In the genomic region with DNA sequence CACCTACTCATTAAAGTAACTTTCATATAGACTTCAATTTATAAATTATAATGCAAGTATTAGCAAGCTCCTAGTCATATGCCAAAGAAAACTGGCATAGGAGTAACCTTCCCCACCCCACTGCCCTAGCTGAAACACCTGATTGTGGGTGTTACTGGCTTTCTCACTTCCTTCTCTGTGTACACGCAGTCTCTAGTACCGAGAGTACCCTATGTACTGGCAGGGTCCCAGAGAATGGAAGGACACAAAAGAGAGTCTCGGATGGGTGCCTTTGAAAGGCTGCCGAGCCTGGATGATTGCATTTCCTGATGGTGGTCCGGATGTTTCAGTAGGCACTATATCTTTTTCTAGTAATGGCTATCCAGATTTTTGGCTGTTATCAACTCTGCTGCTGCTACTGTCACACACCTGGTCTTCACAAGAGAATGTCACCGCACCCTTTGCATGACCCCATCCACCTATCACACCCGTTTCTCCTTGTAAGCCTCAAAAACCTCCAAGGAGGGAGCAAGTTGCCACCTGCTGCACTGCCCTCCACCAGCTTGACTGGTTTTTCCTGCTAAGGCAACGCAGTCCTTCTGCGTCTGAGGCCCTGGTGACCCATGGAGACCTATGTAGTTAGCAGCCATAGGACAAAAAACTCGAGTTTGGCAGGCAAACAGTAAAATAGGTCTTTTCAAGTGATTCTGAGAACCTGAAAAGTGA, we compare ENCODE assay signal across 9 cellular contexts. TPM values are rescaled to one million over a fixed set of nuclear protein-coding genes. Genes with fewer than 3 reads are reported as not detected.
DNase-seq lines count a peak whose midpoint lies in the region; ATAC-seq, FAIRE-seq and TF ChIP-seq lines count a peak whose summit lies in the region.
"Had no signal": no experiment of that assay in that cellular context is flagged by ENCODE, and none has a peak within 500 bp of the region (broad histone marks: within the 10 kb centered on the region; RNA-seq: fewer than 3 reads in every experiment).

No MANE protein-coding gene starts in this region.

- H3K4me1 Mint-ChIP-seq in Calu3 (ENCODE audit: low read depth, unreplicated experiment) (peaks cover 56% of the 10 kb centered on the region), IgD-negative memory B cell (peaks cover 8 to 22% (median 14%) of the 10 kb centered on the region in 3 donors)
- H3K4me1 Mint-ChIP-seq in activated CD8-positive, alpha-beta memory T cell treated with anti-CD3 and anti-CD28 coated beads, Interleukin-2, amount 10 ng/mL, durations not matched to agents 7 days and 5 days, result peaks cover 4% of the 10 kb centered on the region

- no peaks in the 10 kb centered on the region for H3K9me2 ChIP-seq in GM23248 (ENCODE audit: insufficient read depth)

- WGBS in esophagus squamous epithelium, 2 donors, result 17 to 53% methylated on average over 10 of the region's 10 CpGs
- WGBS in GM23248 (ENCODE audit: low coverage in 1 of 2, low lambda C conversion rate in 2 of 2, missing lambda C conversion rate in 2 of 2), 2 experiments, result 59 to 64% methylated on average over 10 of the region's 10 CpGs

- DNase-seq in Calu3 (peak; percentile 83), esophagus squamous epithelium (lab: John Stamatoyannopoulos, UW) (no peak), GM23248 (no peak), urothelium cell line (ENCODE audit: low spot score) (no peak)
- DNase-seq in activated effector memory CD4-positive, alpha-beta T cell treated with anti-CD3 and anti-CD28 coated beads, Interleukin-2, amount 50 U/mL, for 16 hours, result no peak
- DNase-seq in activated CD8-positive, alpha-beta memory T cell treated with anti-CD3 and anti-CD28 coated beads, Interleukin-2, amount 10 ng/mL, durations not matched to agents 7 days and 5 days, result no peak
- DNase-seq: DND-41 had no signal

- BruUV-seq in Calu3 (replicated peaks; lab: Mats Ljungman, UMichigan), result no TSS peak

- H3K36me3 Mint-ChIP-seq in Calu3 (ENCODE audit: insufficient read depth, unreplicated experiment) (peaks cover 27% of the 10 kb centered on the region), IgD-negative memory B cell (peaks cover 2% of the 10 kb centered on the region)
- no peaks in the 10 kb centered on the region for H3K36me3 Mint-ChIP-seq in activated CD8-positive, alpha-beta memory T cell treated with anti-CD3 and anti-CD28 coated beads, Interleukin-2, amount 10 ng/mL, durations not matched to agents 7 days and 5 days

- H3K27me3 ChIP-seq in esophagus squamous epithelium, result no peaks in the 10 kb centered on the region
- H3K27me3 ChIP-seq in GM23248 (replicated peaks; ENCODE audit: insufficient read depth), result no peaks in the 10 kb centered on the region

- FAIRE-seq in urothelium cell line (lab: Jason Lieb, UNC), result no peak

- no peaks in the 10 kb centered on the region for H4K20me1 ChIP-seq in GM23248 (ENCODE audit: insufficient read depth)

- H3K79me2 ChIP-seq in GM23248 (ENCODE audit: insufficient read depth), result no peaks in the 10 kb centered on the region

- H3K4me3 Mint-ChIP-seq in Calu3 (ENCODE audit: low read depth, unreplicated experiment) (no peak overlapping the region), IgD-negative memory B cell (peak overlapping the region in 3 of 4 donors; percentile 36 to 90 (median 58))
- no peak overlapping the region for H3K4me3 Mint-ChIP-seq in activated CD8-positive, alpha-beta memory T cell treated with anti-CD3 and anti-CD28 coated beads, Interleukin-2, amount 10 ng/mL, durations not matched to agents 7 days and 5 days

- H3K9me3 Mint-ChIP-seq in Calu3 (ENCODE audit: low read depth, unreplicated experiment) (no peaks in the 10 kb centered on the region), IgD-negative memory B cell (no peaks in the 10 kb centered on the region)
- no peaks in the 10 kb centered on the region for H3K9me3 Mint-ChIP-seq in activated CD8-positive, alpha-beta memory T cell treated with anti-CD3 and anti-CD28 coated beads, Interleukin-2, amount 10 ng/mL, durations not matched to agents 7 days and 5 days (ENCODE audit: low read depth)

- peak overlapping the region in 2 of 4 donors; percentile 6 to 10 for H3K4me3 ChIP-seq in esophagus squamous epithelium
- H3K4me3 ChIP-seq in GM23248, result no peak overlapping the region

- H2AFZ ChIP-seq in GM23248, result no peak overlapping the region

- H3K27me3 Mint-ChIP-seq in Calu3 (ENCODE audit: unreplicated experiment) (no peaks in the 10 kb centered on the region), IgD-negative memory B cell (no peaks in the 10 kb centered on the region)
- H3K27me3 Mint-ChIP-seq in activated CD8-positive, alpha-beta memory T cell treated with anti-CD3 and anti-CD28 coated beads, Interleukin-2, amount 10 ng/mL, durations not matched to agents 7 days and 5 days, result peaks cover 2% of the 10 kb centered on the region

- peak; percentile 89 for ATAC-seq in GM21528 (IDR thresholded peaks at IDR 0.05; ENCODE audit: low FRiP score, unreplicated experiment)
- no peak for ATAC-seq in activated CD8-positive, alpha-beta memory T cell treated with anti-CD3 and anti-CD28 coated beads, Interleukin-2, amount 10 ng/mL, durations not matched to agents 7 days and 5 days

- no peaks in the 10 kb centered on the region for H3K9me3 ChIP-seq in esophagus squamous epithelium
- no peaks in the 10 kb centered on the region for H3K9me3 ChIP-seq in GM23248 (ENCODE audit: low read depth)

- H3K27ac ChIP-seq in esophagus squamous epithelium (peak overlapping the region; percentile 72 to 93 (median 83)), GM23248 (no peak overlapping the region)

- in situ Hi-C loops in GM23248 (cut with MboI), result no loop called here

- H3K9ac ChIP-seq in GM23248, result no peak overlapping the region

- TF ChIP-seq POLR2A in esophagus squamous epithelium (IDR thresholded peaks at IDR 0.05), result no peak

- H3K4me2 ChIP-seq in GM23248 (ENCODE audit: unreplicated experiment), result no peak overlapping the region

- H3F3A ChIP-seq in GM23248 (ENCODE audit: insufficient read depth), result no peaks in the 10 kb centered on the region

- intact Hi-C loops in Calu3 (cut with micrococcal nuclease; ENCODE audit: unreplicated experiment), result loop anchor here (1.0 kb wide), 2 partner anchors 23 to 57 kb away; no protein-coding TSS in a partner anchor
- intact Hi-C loops in esophagus squamous epithelium (cut with DNase I), result no loop called here

- H3K36me3 ChIP-seq in esophagus squamous epithelium (no peaks in the 10 kb centered on the region), GM23248 (ENCODE audit: low read depth) (no peaks in the 10 kb centered on the region)

- H3K27ac Mint-ChIP-seq in Calu3 (ENCODE audit: unreplicated experiment), result peak overlapping the region; percentile 88
- H3K27ac Mint-ChIP-seq in IgD-negative memory B cell, result no peak overlapping the region
- H3K27ac Mint-ChIP-seq in activated CD8-positive, alpha-beta memory T cell treated with anti-CD3 and anti-CD28 coated beads, Interleukin-2, amount 10 ng/mL, durations not matched to agents 7 days and 5 days, result no peak overlapping the region

- TF ChIP-seq CTCF in Calu3 (IDR thresholded peaks at IDR 0.05; ENCODE audit: unreplicated experiment), result no peak
- no peak for TF ChIP-seq CTCF in esophagus squamous epithelium (IDR thresholded peaks at IDR 0.05)

- H3K4me1 ChIP-seq in esophagus squamous epithelium (peaks cover 30 to 63% (median 32%) of the 10 kb centered on the region in 3 donors), GM23248 (ENCODE audit: insufficient read depth) (peaks cover 6% of the 10 kb centered on the region; the same call in 1 of the 2 replicates)

- CTCF ChIA-PET in Calu3 (lab: Charles Lee), result interaction anchor here (0.7 to 2.0 kb wide), 2 partner anchors 57 to 131 kb away, joined by 6 to 7 read pairs; no protein-coding TSS in a partner anchor
- CTCF ChIA-PET in activated CD8-positive, alpha-beta memory T cell treated with anti-CD3 and anti-CD28 coated beads, Interleukin-2, amount 10 ng/mL, durations not matched to agents 7 days and 5 days (lab: Charles Lee), result no interaction called here

RNA-seq across cellular contexts. Expression of gene CLINT1, which starts 53.8 kb away (rescaled TPM):
- total RNA-seq in Calu3 (2022) (214 and 233 TPM in 2 replicates), esophagus squamous epithelium (100 to 1,000 TPM; 109 to 165 (median 152) TPM)
- polyA plus RNA-seq in IgD-negative memory B cell (69.7 TPM), GM23248 (2016; fragmentation: Nextera tagmentation; extraction: Ambion mirVana) (68.4 and 69.3 TPM in 2 replicates)
- total RNA-seq in GM23248 (2014; rRNA removed; shearing (Covaris generic)), result 56.1 and 70.9 TPM in 2 replicates
- 10 to 100 TPM; 48.4 to 56.6 TPM for total RNA-seq in activated CD8-positive, alpha-beta memory T cell treated with anti-CD3 and anti-CD28 coated beads, Interleukin-2, amount 10 ng/mL, durations not matched to agents 7 days and 5 days

Comparison
In these comparisons a context has a peak if more than half of its experiments do, and no peak if none do; other contexts are left out.
1. H3K4me3 Mint-ChIP-seq: peak in IgD-negative memory B cell (3 of 4); none in Calu3 (single experiment) and activated CD8-positive, alpha-beta memory T cell treated with anti-CD3 and anti-CD28 coated beads, Interleukin-2, amount 10 ng/mL, durations not matched to agents 7 days and 5 days (single experiment).